32 cellular contexts compared by ENCODE assay signal in genomic region chr17:77225246-77225645, GRCh38.
"Had no signal": no experiment of that assay in that cellular context is flagged by ENCODE, and none has a peak within 500 bp of the region (broad histone marks: within the 10 kb centered on the region; RNA-seq: fewer than 3 reads in every experiment).

No MANE protein-coding gene starts in this region.

- H3K4me1 Mint-ChIP-seq: activated CD4-positive, alpha-beta T cell treated with anti-CD3 and anti-CD28 coated beads for 36 hours; activated CD4-positive, alpha-beta T cell treated with anti-CD3 and anti-CD28 coated beads, Interleukin-2, amount 10 ng/mL, durations not matched to agents 24 days and 14 days; activated CD8-positive, alpha-beta memory T cell treated with anti-CD3 and anti-CD28 coated beads, Interleukin-2, amount 10 ng/mL, durations not matched to agents 7 days and 5 days; activated naive CD4-positive, alpha-beta T cell treated with anti-CD3 and anti-CD28 coated beads, Interleukin-2, amount 10 ng/mL, durations not matched to agents 7 days and 5 days; activated naive CD8-positive, alpha-beta T cell treated with anti-CD3 and anti-CD28 coated beads, Interleukin-2, amount 10 ng/mL, durations not matched to agents 7 days and 5 days; central memory CD8-positive, alpha-beta T cell had no signal

- H3K27ac ChIP-seq: ascending aorta, cardiac muscle cell, coronary artery, foreskin keratinocyte had no signal

- H3K27me3 Mint-ChIP-seq: activated CD4-positive, alpha-beta memory T cell treated with anti-CD3 and anti-CD28 coated beads for 36 hours; activated CD4-positive, alpha-beta T cell treated with anti-CD3 and anti-CD28 coated beads for 36 hours; activated CD4-positive, alpha-beta T cell treated with anti-CD3 and anti-CD28 coated beads, Interleukin-2, amount 10 ng/mL, durations not matched to agents 24 days and 14 days; activated CD8-positive, alpha-beta memory T cell treated with anti-CD3 and anti-CD28 coated beads, Interleukin-2, amount 10 ng/mL, durations not matched to agents 7 days and 5 days; brain; central memory CD8-positive, alpha-beta T cell; dendritic cell treated with granulocyte-macrophage colony-stimulating factor and Interleukin-4, amounts not matched to agents 40 ng/mL and 50 ng/mL, for 4 days had no signal

- H3K27ac Mint-ChIP-seq: activated CD4-positive, alpha-beta memory T cell treated with anti-CD3 and anti-CD28 coated beads for 36 hours; activated CD4-positive, alpha-beta T cell treated with anti-CD3 and anti-CD28 coated beads for 36 hours; activated CD4-positive, alpha-beta T cell treated with anti-CD3 and anti-CD28 coated beads, Interleukin-2, amount 10 ng/mL, durations not matched to agents 24 days and 14 days; activated CD8-positive, alpha-beta memory T cell treated with anti-CD3 and anti-CD28 coated beads, Interleukin-2, amount 10 ng/mL, durations not matched to agents 7 days and 5 days; activated CD8-positive, alpha-beta T cell treated with anti-CD3 and anti-CD28 coated beads, Interleukin-2, amount 10 ng/mL, durations not matched to agents 7 days and 5 days; activated naive CD4-positive, alpha-beta T cell treated with anti-CD3 and anti-CD28 coated beads, Interleukin-2, amount 10 ng/mL, durations not matched to agents 7 days and 5 days; activated naive CD8-positive, alpha-beta T cell treated with anti-CD3 and anti-CD28 coated beads, Interleukin-2, amount 10 ng/mL, durations not matched to agents 7 days and 5 days; brain; dendritic cell treated with granulocyte-macrophage colony-stimulating factor and Interleukin-4, amounts not matched to agents 40 ng/mL and 50 ng/mL, for 4 days; endodermal cell had no signal

- H3K36me3 Mint-ChIP-seq: brain had no signal

- H3K4me3 Mint-ChIP-seq: activated CD4-positive, alpha-beta memory T cell treated with anti-CD3 and anti-CD28 coated beads for 36 hours; activated CD4-positive, alpha-beta T cell treated with anti-CD3 and anti-CD28 coated beads for 36 hours; activated CD4-positive, alpha-beta T cell treated with anti-CD3 and anti-CD28 coated beads, Interleukin-2, amount 10 ng/mL, durations not matched to agents 24 days and 14 days; activated CD8-positive, alpha-beta memory T cell treated with anti-CD3 and anti-CD28 coated beads, Interleukin-2, amount 10 ng/mL, durations not matched to agents 7 days and 5 days; activated CD8-positive, alpha-beta T cell treated with anti-CD3 and anti-CD28 coated beads, Interleukin-2, amount 10 ng/mL, durations not matched to agents 7 days and 5 days; activated naive CD4-positive, alpha-beta T cell treated with anti-CD3 and anti-CD28 coated beads, Interleukin-2, amount 10 ng/mL, durations not matched to agents 7 days and 5 days; activated naive CD8-positive, alpha-beta T cell treated with anti-CD3 and anti-CD28 coated beads, Interleukin-2, amount 10 ng/mL, durations not matched to agents 7 days and 5 days; brain; central memory CD8-positive, alpha-beta T cell; dendritic cell treated with granulocyte-macrophage colony-stimulating factor and Interleukin-4, amounts not matched to agents 40 ng/mL and 50 ng/mL, for 4 days; endodermal cell had no signal

- H3K9me3 ChIP-seq: ascending aorta, breast epithelium, esophagus muscularis mucosa, gastrocnemius medialis had no signal

- H3K4me1 ChIP-seq: ascending aorta, breast epithelium, foreskin keratinocyte had no signal

- H3K27me3 ChIP-seq: ascending aorta, breast epithelium, cardiac muscle cell, dorsolateral prefrontal cortex, esophagus muscularis mucosa, foreskin keratinocyte, gastrocnemius medialis, heart left ventricle had no signal

- H3K9me3 Mint-ChIP-seq: central memory CD8-positive, alpha-beta T cell had no signal

- H3K4me3 ChIP-seq: ascending aorta, breast epithelium, cardiac muscle cell, coronary artery, dorsolateral prefrontal cortex, esophagus muscularis mucosa, gastrocnemius medialis, heart left ventricle had no signal

- DNase-seq: activated CD4-positive, alpha-beta memory T cell treated with anti-CD3 and anti-CD28 coated beads for 36 hours; activated CD4-positive, alpha-beta T cell treated with anti-CD3 and anti-CD28 coated beads for 36 hours; activated CD4-positive, alpha-beta T cell treated with anti-CD3 and anti-CD28 coated beads, Interleukin-2, amount 10 ng/mL, durations not matched to agents 24 days and 14 days; activated CD4-positive, CD25-positive, alpha-beta regulatory T cell; activated CD4-positive, CD25-positive, alpha-beta regulatory T cell treated with anti-CD3 and anti-CD28 coated beads, Interleukin-2, amount 50 U/mL, for 72 hours; activated CD8-positive, alpha-beta memory T cell treated with anti-CD3 and anti-CD28 coated beads, Interleukin-2, amount 10 ng/mL, durations not matched to agents 7 days and 5 days; activated CD8-positive, alpha-beta memory T cell treated with anti-CD3 and anti-CD28 coated beads, Interleukin-2, amount 50 U/mL, for 4 hours; activated CD8-positive, alpha-beta T cell treated with anti-CD3 and anti-CD28 coated beads, Interleukin-2, amount 10 ng/mL, durations not matched to agents 7 days and 5 days; activated gamma-delta T cell; activated naive CD4-positive, alpha-beta T cell; activated naive CD4-positive, alpha-beta T cell treated with anti-CD3 and anti-CD28 coated beads, Interleukin-2, amount 10 ng/mL, durations not matched to agents 7 days and 5 days; activated naive CD8-positive, alpha-beta T cell treated with anti-CD3 and anti-CD28 coated beads, Interleukin-2, amount 10 ng/mL, durations not matched to agents 7 days and 5 days; activated T-cell treated with anti-CD3 and anti-CD28 coated beads, Interleukin-2, amount 50 U/mL, for 1 hour; activated T-cell treated with anti-CD3 and anti-CD28 coated beads, Interleukin-2, amount 50 U/mL, for 48 hours; dorsolateral prefrontal cortex; effector memory CD4-positive, alpha-beta T cell; endodermal cell; erythroblast; foreskin keratinocyte; gastrocnemius medialis; glutamatergic neuron; heart left ventricle; T-helper 2 cell had no signal

- H3K36me3 ChIP-seq: ascending aorta, breast epithelium, cardiac muscle cell, gastrocnemius medialis had no signal

- ATAC-seq: activated CD4-positive, alpha-beta T cell treated with anti-CD3 and anti-CD28 coated beads for 36 hours; activated CD8-positive, alpha-beta memory T cell treated with anti-CD3 and anti-CD28 coated beads, Interleukin-2, amount 10 ng/mL, durations not matched to agents 7 days and 5 days; activated CD8-positive, alpha-beta T cell treated with anti-CD3 and anti-CD28 coated beads, Interleukin-2, amount 10 ng/mL, durations not matched to agents 7 days and 5 days; activated naive CD4-positive, alpha-beta T cell treated with anti-CD3 and anti-CD28 coated beads, Interleukin-2, amount 50 U/mL, for 72 hours; foreskin keratinocyte; gastrocnemius medialis; heart left ventricle had no signal
